In genomic region chrX:106038625-106039024, GRCh38 we compare ENCODE assay signal across 36 cellular contexts. TPM values are rescaled to one million over a fixed set of nuclear protein-coding genes. Genes with fewer than 3 reads are reported as not detected.
"Had no signal": no experiment of that assay in that cellular context is flagged by ENCODE, and none has a peak within 500 bp of the region (broad histone marks: within the 10 kb centered on the region; RNA-seq: fewer than 3 reads in every experiment).

Gene SERPINA7, minus strand, starts transcription at chrX:106038727. Its CDS starts 1,669 bp downstream, at chrX:106037058.

- H3K27ac Mint-ChIP-seq: activated CD4-positive, alpha-beta memory T cell treated with anti-CD3 and anti-CD28 coated beads for 36 hours; activated CD4-positive, alpha-beta T cell treated with anti-CD3 and anti-CD28 coated beads for 36 hours; activated CD4-positive, alpha-beta T cell treated with anti-CD3 and anti-CD28 coated beads, Interleukin-2, amount 10 ng/mL, durations not matched to agents 24 days and 14 days; activated CD8-positive, alpha-beta memory T cell treated with anti-CD3 and anti-CD28 coated beads, Interleukin-2, amount 10 ng/mL, durations not matched to agents 7 days and 5 days; activated CD8-positive, alpha-beta T cell treated with anti-CD3 and anti-CD28 coated beads, Interleukin-2, amount 10 ng/mL, durations not matched to agents 7 days and 5 days; activated naive CD4-positive, alpha-beta T cell treated with anti-CD3 and anti-CD28 coated beads for 36 hours; activated naive CD4-positive, alpha-beta T cell treated with anti-CD3 and anti-CD28 coated beads, Interleukin-2, amount 50 U/mL, for 24 hours; activated naive CD8-positive, alpha-beta T cell treated with anti-CD3 and anti-CD28 coated beads for 36 hours; activated naive CD8-positive, alpha-beta T cell treated with anti-CD3 and anti-CD28 coated beads, Interleukin-2, amount 50 U/mL, for 24 hours; activated T-helper 1 cell treated with anti-CD3 and anti-CD28 coated beads, Interleukin-12 subunit alpha, Interleukin-12 subunit beta, Interleukin-2, Interleukin-4 antibody, amounts not matched to agents 30 ng/mL and 10 ng/mL and 1 ng/mL, durations not matched to agents 14 hours and 24 hours and 36 hours; activated T-helper 2 cell treated with anti-CD3 and anti-CD28 coated beads, Interferon-gamma antibody, Interleukin-2, Interleukin-4, amounts not matched to agents 10 μg/mL and 5 μg/mL and 100 μg/mL, durations not matched to agents 14 hours and 24 hours and 36 hours; effector memory CD8-positive, alpha-beta T cell had no signal

- H3K9me3 ChIP-seq: adrenal gland, body of pancreas, esophagus muscularis mucosa, gastrocnemius medialis had no signal

- H3K27me3 ChIP-seq: body of pancreas, foreskin keratinocyte had no signal

- H3K9me3 Mint-ChIP-seq: activated CD4-positive, alpha-beta memory T cell treated with anti-CD3 and anti-CD28 coated beads for 36 hours; activated CD4-positive, alpha-beta T cell treated with anti-CD3 and anti-CD28 coated beads, Interleukin-2, amount 10 ng/mL, durations not matched to agents 24 days and 14 days; activated naive CD4-positive, alpha-beta T cell treated with anti-CD3 and anti-CD28 coated beads for 36 hours; activated naive CD4-positive, alpha-beta T cell treated with anti-CD3 and anti-CD28 coated beads, Interleukin-2, amount 50 U/mL, for 24 hours; activated naive CD8-positive, alpha-beta T cell treated with anti-CD3 and anti-CD28 coated beads for 36 hours; activated naive CD8-positive, alpha-beta T cell treated with anti-CD3 and anti-CD28 coated beads, Interleukin-2, amount 50 U/mL, for 24 hours; activated T-helper 1 cell treated with anti-CD3 and anti-CD28 coated beads, Interleukin-12 subunit alpha, Interleukin-12 subunit beta, Interleukin-2, Interleukin-4 antibody, amounts not matched to agents 30 ng/mL and 10 ng/mL and 1 ng/mL, durations not matched to agents 14 hours and 24 hours and 36 hours; activated T-helper 2 cell treated with anti-CD3 and anti-CD28 coated beads, Interferon-gamma antibody, Interleukin-2, Interleukin-4, amounts not matched to agents 10 μg/mL and 5 μg/mL and 100 μg/mL, durations not matched to agents 14 hours and 24 hours and 36 hours had no signal

- H3K36me3 ChIP-seq: adrenal gland, esophagus muscularis mucosa, gastrocnemius medialis had no signal

- H3K4me1 ChIP-seq: adrenal gland, esophagus muscularis mucosa, foreskin keratinocyte, gastrocnemius medialis had no signal

- FAIRE-seq: colon had no signal

- H3K4me3 ChIP-seq: adrenal gland, body of pancreas, esophagus muscularis mucosa, gastrocnemius medialis had no signal

- H3K4me3 Mint-ChIP-seq: activated CD4-positive, alpha-beta memory T cell treated with anti-CD3 and anti-CD28 coated beads for 36 hours; activated CD4-positive, alpha-beta T cell treated with anti-CD3 and anti-CD28 coated beads for 36 hours; activated CD4-positive, alpha-beta T cell treated with anti-CD3 and anti-CD28 coated beads, Interleukin-2, amount 10 ng/mL, durations not matched to agents 24 days and 14 days; activated CD8-positive, alpha-beta memory T cell treated with anti-CD3 and anti-CD28 coated beads, Interleukin-2, amount 10 ng/mL, durations not matched to agents 7 days and 5 days; activated CD8-positive, alpha-beta T cell treated with anti-CD3 and anti-CD28 coated beads, Interleukin-2, amount 10 ng/mL, durations not matched to agents 7 days and 5 days; activated naive CD4-positive, alpha-beta T cell treated with anti-CD3 and anti-CD28 coated beads for 36 hours; activated naive CD4-positive, alpha-beta T cell treated with anti-CD3 and anti-CD28 coated beads, Interleukin-2, amount 50 U/mL, for 24 hours; activated naive CD8-positive, alpha-beta T cell treated with anti-CD3 and anti-CD28 coated beads for 36 hours; activated naive CD8-positive, alpha-beta T cell treated with anti-CD3 and anti-CD28 coated beads, Interleukin-2, amount 50 U/mL, for 24 hours; activated T-helper 1 cell treated with anti-CD3 and anti-CD28 coated beads, Interleukin-12 subunit alpha, Interleukin-12 subunit beta, Interleukin-2, Interleukin-4 antibody, amounts not matched to agents 30 ng/mL and 10 ng/mL and 1 ng/mL, durations not matched to agents 14 hours and 24 hours and 36 hours; effector memory CD8-positive, alpha-beta T cell had no signal

- H3K27me3 Mint-ChIP-seq: activated CD4-positive, alpha-beta memory T cell treated with anti-CD3 and anti-CD28 coated beads for 36 hours; activated CD4-positive, alpha-beta T cell treated with anti-CD3 and anti-CD28 coated beads for 36 hours; activated CD4-positive, alpha-beta T cell treated with anti-CD3 and anti-CD28 coated beads, Interleukin-2, amount 10 ng/mL, durations not matched to agents 24 days and 14 days; activated CD8-positive, alpha-beta memory T cell treated with anti-CD3 and anti-CD28 coated beads, Interleukin-2, amount 10 ng/mL, durations not matched to agents 7 days and 5 days; activated naive CD4-positive, alpha-beta T cell treated with anti-CD3 and anti-CD28 coated beads, Interleukin-2, amount 50 U/mL, for 24 hours; activated naive CD8-positive, alpha-beta T cell treated with anti-CD3 and anti-CD28 coated beads for 36 hours; activated naive CD8-positive, alpha-beta T cell treated with anti-CD3 and anti-CD28 coated beads, Interleukin-2, amount 50 U/mL, for 24 hours; effector memory CD8-positive, alpha-beta T cell had no signal

- H3K27ac ChIP-seq: adrenal gland, body of pancreas, esophagus muscularis mucosa, foreskin keratinocyte, gastrocnemius medialis had no signal

- H3K36me3 Mint-ChIP-seq: activated CD4-positive, alpha-beta memory T cell treated with anti-CD3 and anti-CD28 coated beads for 36 hours; activated CD8-positive, alpha-beta memory T cell treated with anti-CD3 and anti-CD28 coated beads, Interleukin-2, amount 10 ng/mL, durations not matched to agents 7 days and 5 days; activated naive CD4-positive, alpha-beta T cell treated with anti-CD3 and anti-CD28 coated beads, Interleukin-2, amount 50 U/mL, for 24 hours; activated naive CD8-positive, alpha-beta T cell treated with anti-CD3 and anti-CD28 coated beads for 36 hours had no signal

- ATAC-seq: activated CD4-positive, alpha-beta T cell treated with anti-CD3 and anti-CD28 coated beads for 36 hours; activated CD8-positive, alpha-beta memory T cell treated with anti-CD3 and anti-CD28 coated beads, Interleukin-2, amount 10 ng/mL, durations not matched to agents 7 days and 5 days; activated CD8-positive, alpha-beta T cell treated with anti-CD3 and anti-CD28 coated beads, Interleukin-2, amount 10 ng/mL, durations not matched to agents 7 days and 5 days; activated naive CD8-positive, alpha-beta T cell treated with anti-CD3 and anti-CD28 coated beads, Interleukin-2, amount 50 U/mL, for 24 hours; body of pancreas; effector memory CD8-positive, alpha-beta T cell; foreskin keratinocyte; gastrocnemius medialis had no signal

- DNase-seq: activated CD4-positive, alpha-beta memory T cell treated with anti-CD3 and anti-CD28 coated beads for 36 hours; activated CD4-positive, alpha-beta T cell treated with anti-CD3 and anti-CD28 coated beads for 36 hours; activated CD4-positive, alpha-beta T cell treated with anti-CD3 and anti-CD28 coated beads, Interleukin-2, amount 10 ng/mL, durations not matched to agents 24 days and 14 days; activated CD4-positive, CD25-positive, alpha-beta regulatory T cell; activated CD4-positive, CD25-positive, alpha-beta regulatory T cell treated with anti-CD3 and anti-CD28 coated beads, Interleukin-2, amount 50 U/mL, for 72 hours; activated CD8-positive, alpha-beta memory T cell treated with anti-CD3 and anti-CD28 coated beads, Interleukin-2, amount 10 ng/mL, durations not matched to agents 7 days and 5 days; activated CD8-positive, alpha-beta memory T cell treated with anti-CD3 and anti-CD28 coated beads, Interleukin-2, amount 50 U/mL, for 4 hours; activated CD8-positive, alpha-beta T cell treated with anti-CD3 and anti-CD28 coated beads, Interleukin-2, amount 10 ng/mL, durations not matched to agents 7 days and 5 days; activated effector memory CD4-positive, alpha-beta T cell treated with anti-CD3 and anti-CD28 coated beads, Interleukin-2, amount 50 U/mL, for 16 hours; activated naive CD4-positive, alpha-beta T cell treated with anti-CD3 and anti-CD28 coated beads for 36 hours; activated naive CD8-positive, alpha-beta T cell treated with anti-CD3 and anti-CD28 coated beads for 36 hours; activated naive CD8-positive, alpha-beta T cell treated with anti-CD3 and anti-CD28 coated beads, Interleukin-2, amount 50 U/mL, for 24 hours; activated T-cell treated with anti-CD3 and anti-CD28 coated beads, Interleukin-2, amount 50 U/mL, for 1 hour; activated T-cell treated with anti-CD3 and anti-CD28 coated beads, Interleukin-2, amount 50 U/mL, for 48 hours; adrenal gland; amygdala; aorta; body of pancreas; caudate nucleus; cortex of kidney; dermis blood vessel endothelial cell; effector CD4-positive, alpha-beta T cell; effector memory CD8-positive, alpha-beta T cell; erythroblast; foreskin keratinocyte; gastrocnemius medialis; glutamatergic neuron; T-helper 2 cell had no signal

- H3K4me1 Mint-ChIP-seq: activated CD4-positive, alpha-beta T cell treated with anti-CD3 and anti-CD28 coated beads for 36 hours; activated CD4-positive, alpha-beta T cell treated with anti-CD3 and anti-CD28 coated beads, Interleukin-2, amount 10 ng/mL, durations not matched to agents 24 days and 14 days; activated CD8-positive, alpha-beta memory T cell treated with anti-CD3 and anti-CD28 coated beads, Interleukin-2, amount 10 ng/mL, durations not matched to agents 7 days and 5 days; activated naive CD4-positive, alpha-beta T cell treated with anti-CD3 and anti-CD28 coated beads, Interleukin-2, amount 50 U/mL, for 24 hours; activated naive CD8-positive, alpha-beta T cell treated with anti-CD3 and anti-CD28 coated beads for 36 hours; activated naive CD8-positive, alpha-beta T cell treated with anti-CD3 and anti-CD28 coated beads, Interleukin-2, amount 50 U/mL, for 24 hours had no signal

RNA-seq across cellular contexts. Expression of gene SERPINA7, which starts in this region (rescaled TPM):
- total RNA-seq: activated CD4-positive, alpha-beta memory T cell treated with anti-CD3 and anti-CD28 coated beads for 36 hours; activated CD4-positive, alpha-beta T cell treated with anti-CD3 and anti-CD28 coated beads for 36 hours; activated CD4-positive, alpha-beta T cell treated with anti-CD3 and anti-CD28 coated beads, Interleukin-2, amount 10 ng/mL, durations not matched to agents 24 days and 14 days; activated CD8-positive, alpha-beta memory T cell treated with anti-CD3 and anti-CD28 coated beads for 36 hours; activated CD8-positive, alpha-beta memory T cell treated with anti-CD3 and anti-CD28 coated beads, Interleukin-2, amount 10 ng/mL, durations not matched to agents 7 days and 5 days; activated CD8-positive, alpha-beta T cell treated with anti-CD3 and anti-CD28 coated beads, Interleukin-2, amount 10 ng/mL, durations not matched to agents 7 days and 5 days; activated naive CD4-positive, alpha-beta T cell treated with anti-CD3 and anti-CD28 coated beads for 36 hours; activated naive CD8-positive, alpha-beta T cell treated with anti-CD3 and anti-CD28 coated beads for 36 hours; activated T-helper 1 cell treated with anti-CD3 and anti-CD28 coated beads, Interleukin-12 subunit alpha, Interleukin-12 subunit beta, Interleukin-2, Interleukin-4 antibody, amounts not matched to agents 30 ng/mL and 10 ng/mL and 1 ng/mL, durations not matched to agents 14 hours and 24 hours and 36 hours; activated T-helper 2 cell treated with anti-CD3 and anti-CD28 coated beads, Interferon-gamma antibody, Interleukin-2, Interleukin-4, amounts not matched to agents 10 μg/mL and 5 μg/mL and 100 μg/mL, durations not matched to agents 14 hours and 24 hours and 36 hours; aorta; body of pancreas; chondrocyte; dermis blood vessel endothelial cell; esophagus muscularis mucosa; foreskin keratinocyte; T-helper 1 cell treated with Interleukin-12 subunit alpha and Interleukin-12 subunit beta and Interleukin-4 antibody, amounts not matched to agents 30 ng/mL and 1 ng/mL, for 36 hours had no signal
- polyA plus RNA-seq: aorta, foreskin keratinocyte had no signal
